ENCODE assay signal across 18 cellular contexts in the genomic region with DNA sequence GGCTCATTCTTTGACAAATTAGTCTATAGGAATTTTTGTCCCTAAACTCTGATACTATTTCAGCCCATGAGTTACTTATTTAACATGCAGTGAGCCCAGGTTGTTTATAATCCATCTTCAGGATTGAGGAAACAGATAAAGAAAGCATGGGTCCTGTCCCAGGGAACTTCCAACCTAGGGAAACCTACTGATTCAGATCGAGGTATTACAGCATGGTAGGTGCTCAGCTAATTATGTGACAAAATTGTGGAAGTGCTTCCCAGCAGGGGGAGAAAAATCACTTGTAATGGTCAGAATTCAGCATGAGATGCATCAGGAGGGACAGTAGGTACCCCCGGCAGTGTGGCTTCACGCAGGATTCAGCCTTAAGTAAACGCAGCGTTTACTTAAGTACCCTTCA.
A peak's percentile ranks its signal among the peaks of the same experiment; 100 is the strongest.
DNase-seq lines count a peak whose midpoint lies in the region; ATAC-seq and TF ChIP-seq lines count a peak whose summit lies in the region.
"Had no signal": no experiment of that assay in that cellular context is flagged by ENCODE, and none has a peak within 500 bp of the region (broad histone marks: within the 10 kb centered on the region; RNA-seq: fewer than 3 reads in every experiment).

No MANE protein-coding gene starts in this region.

- H3K4me1 Mint-ChIP-seq in Calu3 (ENCODE audit: low read depth, unreplicated experiment) (peaks cover 65% of the 10 kb centered on the region), chondrocyte (ENCODE audit: low read depth) (peaks cover 57% of the 10 kb centered on the region), neural progenitor cell (peaks cover 16% of the 10 kb centered on the region)
- H3K4me1 Mint-ChIP-seq: T-cell had no signal

- H3K9me2 ChIP-seq in Karpas-422 (replicated peaks; ENCODE audit: insufficient read depth, low read length): no peaks in the 10 kb centered on the region

- no peak for TF ChIP-seq CTCF in Calu3 (IDR thresholded peaks at IDR 0.05; ENCODE audit: unreplicated experiment)
- TF ChIP-seq CTCF in chondrocyte (IDR thresholded peaks at IDR 0.05): no peak
- TF ChIP-seq CTCF in neural progenitor cell (IDR thresholded peaks at IDR 0.05): no peak

- no peaks in the 10 kb centered on the region for H3K27me3 ChIP-seq in Karpas-422 (ENCODE audit: low read length)
- no peaks in the 10 kb centered on the region for H3K27me3 ChIP-seq in neural progenitor cell
- H3K27me3 ChIP-seq: BE2C, SJSA1 had no signal

- H3K9me3 Mint-ChIP-seq in Calu3 (ENCODE audit: low read depth, unreplicated experiment) (no peaks in the 10 kb centered on the region), chondrocyte (ENCODE audit: low read depth) (no peaks in the 10 kb centered on the region), neural progenitor cell (no peaks in the 10 kb centered on the region)
- H3K9me3 Mint-ChIP-seq: CD4-positive, alpha-beta T cell; T-cell had no signal

- H3K27ac Mint-ChIP-seq in Calu3 (ENCODE audit: unreplicated experiment) (peak overlapping the region; percentile 89), chondrocyte (ENCODE audit: unreplicated experiment) (peak overlapping the region; percentile 71), neural progenitor cell (peak overlapping the region; percentile 36)
- H3K27ac Mint-ChIP-seq: CD4-positive, alpha-beta T cell; T-cell had no signal

- H3K9ac ChIP-seq in Karpas-422 (ENCODE audit: low read length): no peak overlapping the region
- H3K9ac ChIP-seq in neural progenitor cell: no peak overlapping the region

- no peak for DNase-seq in Calu3
- peak; percentile 7 for DNase-seq in Karpas-422
- DNase-seq in chondrocyte (ENCODE audit: low spot score): no peak
- DNase-seq in neural progenitor cell (ENCODE audit: low spot score): no peak
- no peak for DNase-seq in amygdala (lab: John Stamatoyannopoulos, UW)
- no peak for DNase-seq in foreskin melanocyte
- no peak for DNase-seq in SHP77 treated with DMSO at 0.1 percent for 48 hours (lab: John Stamatoyannopoulos, UW)
- DNase-seq: CD4-positive, alpha-beta T cell; MM.1S; NCI-H1105; NCI-H187; NCI-H526 treated with DMSO at 0.1 percent for 48 hours; RPMI8226; T-cell had no signal

- H3K36me3 ChIP-seq in Karpas-422 (ENCODE audit: insufficient read depth, low read length) (no peaks in the 10 kb centered on the region), neural progenitor cell (no peaks in the 10 kb centered on the region)
- H3K36me3 ChIP-seq: BE2C, SJSA1 had no signal

- H3K27me3 Mint-ChIP-seq in Calu3 (ENCODE audit: unreplicated experiment) (no peaks in the 10 kb centered on the region), chondrocyte (ENCODE audit: low read depth) (no peaks in the 10 kb centered on the region), neural progenitor cell (ENCODE audit: insufficient read depth, low read depth) (peaks cover 9% of the 10 kb centered on the region)
- H3K27me3 Mint-ChIP-seq: CD4-positive, alpha-beta T cell had no signal

- H3K4me3 Mint-ChIP-seq in Calu3 (ENCODE audit: low read depth, unreplicated experiment) (no peak overlapping the region), chondrocyte (ENCODE audit: unreplicated experiment) (no peak overlapping the region), neural progenitor cell (no peak overlapping the region)
- H3K4me3 Mint-ChIP-seq: CD4-positive, alpha-beta T cell; T-cell had no signal

- H3K4me1 ChIP-seq in Karpas-422 (ENCODE audit: low read length): no peaks in the 10 kb centered on the region
- peaks cover 4% of the 10 kb centered on the region for H3K4me1 ChIP-seq in neural progenitor cell
- H3K4me1 ChIP-seq: BE2C had no signal

- no peaks in the 10 kb centered on the region for H3K36me3 Mint-ChIP-seq in Calu3 (ENCODE audit: insufficient read depth, unreplicated experiment)
- no peaks in the 10 kb centered on the region for H3K36me3 Mint-ChIP-seq in chondrocyte (ENCODE audit: low read depth)
- no peaks in the 10 kb centered on the region for H3K36me3 Mint-ChIP-seq in neural progenitor cell
- H3K36me3 Mint-ChIP-seq: T-cell had no signal

- BruUV-seq in Calu3 (replicated peaks; lab: Mats Ljungman, UMichigan): no TSS peak

- intact Hi-C loops in Calu3 (cut with micrococcal nuclease; ENCODE audit: unreplicated experiment): loop anchor here (10.0 kb wide), 2 partner anchors 53 to 103 kb away; no protein-coding TSS in a partner anchor

- H4K20me1 ChIP-seq in Karpas-422 (ENCODE audit: insufficient read depth, low read depth, low read length) (no peaks in the 10 kb centered on the region), neural progenitor cell (ENCODE audit: low read depth) (no peaks in the 10 kb centered on the region)

- no peak overlapping the region for H3K27ac ChIP-seq in Karpas-422 (ENCODE audit: low read length)
- H3K27ac ChIP-seq in neural progenitor cell: no peak overlapping the region
- H3K27ac ChIP-seq: SJSA1 had no signal

- CTCF ChIA-PET in Calu3 (lab: Charles Lee): interaction anchor here (0.8 to 1.6 kb wide), 2 partner anchors 12 to 335 kb away, joined by 3 to 8 read pairs; no protein-coding TSS in a partner anchor

- ATAC-seq in GM18868 (IDR thresholded peaks at IDR 0.05; ENCODE audit: unreplicated experiment): no peak
- ATAC-seq: T-cell had no signal

- H3K4me3 ChIP-seq in Karpas-422 (ENCODE audit: low read length): no peak overlapping the region
- no peak overlapping the region for H3K4me3 ChIP-seq in neural progenitor cell
- H3K4me3 ChIP-seq: GM12878, SJSA1 had no signal

- no peaks in the 10 kb centered on the region for H3K79me2 ChIP-seq in Karpas-422 (ENCODE audit: low read length)
- H3K79me2 ChIP-seq in neural progenitor cell (ENCODE audit: low read depth): no peaks in the 10 kb centered on the region

- no peaks in the 10 kb centered on the region for H3K9me3 ChIP-seq in Karpas-422 (ENCODE audit: low read length)
- H3K9me3 ChIP-seq in neural progenitor cell (ENCODE audit: low read depth): no peaks in the 10 kb centered on the region
- H3K9me3 ChIP-seq: BE2C, SJSA1 had no signal

- no peak overlapping the region for H3K4me2 ChIP-seq in Karpas-422 (ENCODE audit: low read depth, low read length, poor library complexity, severe bottlenecking)
- H3K4me2 ChIP-seq in neural progenitor cell: no peak overlapping the region

- H2AFZ ChIP-seq in Karpas-422 (ENCODE audit: low read length): no peak overlapping the region
- peak overlapping the region; percentile 76 for H2AFZ ChIP-seq in neural progenitor cell (replicated peaks)

- H3F3A ChIP-seq in neural progenitor cell (ENCODE audit: low read depth): no peaks in the 10 kb centered on the region

Comparison
In these comparisons a context has a peak if more than half of its experiments do, and no peak if none do; other contexts are left out.
1. H3K27ac Mint-ChIP-seq: peak in every context shown above with its lines; median percentile 89 in Calu3; 71 in chondrocyte; 36 in neural progenitor cell.